Comparison of ENCODE assay signal across 12 cellular contexts in the genomic region with DNA sequence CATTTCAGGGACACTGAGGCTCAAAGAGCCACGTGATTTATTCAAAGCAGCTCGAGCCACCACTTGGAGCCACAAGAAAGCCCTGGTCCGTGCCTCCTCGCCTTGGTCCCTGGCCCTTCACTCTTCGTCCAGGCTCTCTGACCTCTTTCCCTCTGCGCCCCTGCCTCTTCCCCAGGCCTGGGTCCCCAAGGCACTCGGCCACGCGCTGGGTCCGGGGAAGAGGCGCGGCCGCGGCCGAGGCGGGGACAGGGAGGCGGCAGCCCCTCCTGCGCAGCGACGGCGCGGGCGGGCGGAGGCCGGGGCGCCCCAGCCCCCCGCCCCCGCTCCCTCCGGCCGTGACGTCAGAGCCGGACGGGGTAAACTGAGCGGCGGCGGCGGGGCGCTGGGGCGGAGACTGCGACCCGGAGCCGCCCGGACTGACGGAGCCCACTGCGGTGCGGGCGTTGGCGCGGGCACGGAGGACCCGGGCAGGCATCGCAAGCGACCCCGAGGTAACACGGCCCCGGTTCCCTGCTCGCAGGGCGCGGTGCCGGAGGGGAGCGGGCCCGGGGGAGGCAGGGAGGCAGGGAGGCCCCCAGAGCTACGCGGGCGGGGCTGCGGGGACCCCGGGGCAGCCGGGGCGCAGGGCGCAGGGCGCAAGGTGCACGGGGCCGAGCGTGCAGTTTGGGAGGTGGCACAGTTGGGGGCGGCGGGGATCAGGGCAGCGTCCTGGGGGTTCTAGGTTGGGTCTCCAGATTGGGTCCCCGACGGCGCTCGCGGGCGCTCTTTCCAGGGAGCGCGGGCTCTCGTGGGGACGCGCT. TPM values are rescaled to one million over a fixed set of nuclear protein-coding genes. Genes with fewer than 3 reads are reported as not detected.
DNase-seq lines count a peak whose midpoint lies in the region; ATAC-seq and TF ChIP-seq lines count a peak whose summit lies in the region.
"Had no signal": no experiment of that assay in that cellular context is flagged by ENCODE, and none has a peak within 500 bp of the region (broad histone marks: within the 10 kb centered on the region; RNA-seq: fewer than 3 reads in every experiment).

A gene (plus strand): TSS at position 385 of the 800 bp plus-strand sequence. CDS start 580 bp downstream, outside the sequence.

- DNase-seq in cardiac muscle cell (ENCODE audit: low read depth in 1 of 2, low spot score in 1 of 2) (no peak), left cardiac atrium (no peak), body of pancreas (no peak), mesendoderm (no peak), upper lobe of left lung (peak in 1 of 2 donors; percentile 84), SK-N-DZ (ENCODE audit: low spot score) (no peak), SIG-M5 (lab: John Stamatoyannopoulos, UW) (no peak)
- DNase-seq: KG1 had no signal

- H3K4me1 ChIP-seq in cardiac muscle cell (ENCODE audit: low read depth) (peaks cover 5% of the 10 kb centered on the region), body of pancreas (peaks cover 6% of the 10 kb centered on the region), mesendoderm (ENCODE audit: control insufficient read depth, low read depth, low read length) (no peaks in the 10 kb centered on the region), upper lobe of left lung (peaks cover 10 to 17% (median 12%) of the 10 kb centered on the region in 4 donors)

- no peak within 1 kb of the TSS for H4K8ac ChIP-seq in mesendoderm (ENCODE audit: low read depth, low read length)

- peak within 1 kb of the TSS; percentile 36 for H3K4me2 ChIP-seq in mesendoderm (ENCODE audit: low read length)

- H3K27ac ChIP-seq in cardiac muscle cell (no peak within 1 kb of the TSS), body of pancreas (no peak within 1 kb of the TSS), mesendoderm (ENCODE audit: low read depth, low read length) (no peak within 1 kb of the TSS), upper lobe of left lung (no peak within 1 kb of the TSS)

- H2BK120ac ChIP-seq in mesendoderm (ENCODE audit: low read depth, low read length), result no peak within 1 kb of the TSS

- H3K79me2 ChIP-seq in mesendoderm (ENCODE audit: control insufficient read depth, insufficient read depth, low read length), result no peaks in the 10 kb centered on the region

- H3K56ac ChIP-seq in mesendoderm (ENCODE audit: low read length), result peak within 1 kb of the TSS; percentile 51

- no peaks in the 10 kb centered on the region for H3K79me1 ChIP-seq in mesendoderm (ENCODE audit: low read length)

- no peak for TF ChIP-seq CTCF in cardiac muscle cell (IDR thresholded peaks at IDR 0.05; ENCODE audit: low read depth, low read length)
- TF ChIP-seq CTCF in body of pancreas (IDR thresholded peaks at IDR 0.05), result no peak
- no peak for TF ChIP-seq CTCF in upper lobe of left lung (IDR thresholded peaks at IDR 0.05)

- no peak for TF ChIP-seq POLR2A in body of pancreas (IDR thresholded peaks at IDR 0.05)
- no peak for TF ChIP-seq POLR2A in upper lobe of left lung (IDR thresholded peaks at IDR 0.05)

- H3K36me3 ChIP-seq in cardiac muscle cell (no peaks in the 10 kb centered on the region), body of pancreas (replicated peaks in 1 of 2; ENCODE audit: insufficient read depth in 1 of 2, low read depth in 2 of 2) (no peaks in the 10 kb centered on the region), mesendoderm (ENCODE audit: control insufficient read depth, insufficient read depth, low read length) (no peaks in the 10 kb centered on the region), upper lobe of left lung (no peaks in the 10 kb centered on the region)

- H2BK15ac ChIP-seq in mesendoderm (replicated peaks; ENCODE audit: low read depth), result no peak within 1 kb of the TSS

- no peak within 1 kb of the TSS for H3K18ac ChIP-seq in mesendoderm (ENCODE audit: low read length)

- H3K9me3 ChIP-seq in cardiac muscle cell (ENCODE audit: low read depth) (no peaks in the 10 kb centered on the region), body of pancreas (no peaks in the 10 kb centered on the region), upper lobe of left lung (no peaks in the 10 kb centered on the region)

- peaks cover 62% of the 10 kb centered on the region for H3K27me3 ChIP-seq in cardiac muscle cell
- peaks cover 0 to 5% of the 10 kb centered on the region in 2 donors for H3K27me3 ChIP-seq in body of pancreas
- H3K27me3 ChIP-seq in mesendoderm (ENCODE audit: insufficient read depth, low read length, poor library complexity), result peaks cover 3% of the 10 kb centered on the region
- peaks cover 0 to 20% (median 12%) of the 10 kb centered on the region in 4 donors for H3K27me3 ChIP-seq in upper lobe of left lung

- H4K5ac ChIP-seq in mesendoderm (ENCODE audit: low read length), result no peak within 1 kb of the TSS

- H3K4me3 ChIP-seq in cardiac muscle cell (peak within 1 kb of the TSS; percentile 24), body of pancreas (no peak within 1 kb of the TSS), mesendoderm (ENCODE audit: low read length) (no peak within 1 kb of the TSS), upper lobe of left lung (peak within 1 kb of the TSS in 3 of 4 donors; percentile 31 to 39 (median 34))
- H3K4me3 ChIP-seq: lung had no signal

- intact Hi-C loops in left cardiac atrium (cut with DNase I) (no loop called here), body of pancreas (cut with DNase I) (no loop called here)

- H3K4ac ChIP-seq in mesendoderm (ENCODE audit: low read depth, low read length), result no peak within 1 kb of the TSS

- WGBS in body of pancreas, 2 donors, result 3 to 9% methylated on average over 7 to 86 of the region's 88 CpGs
- WGBS in mesendoderm (ENCODE audit: extremely low coverage, insufficient coverage, low lambda C conversion rate), result no CpG with 5 or more reads among the region's 88 CpGs
- 5 to 6% methylated on average over 11 to 15 of the region's 88 CpGs for WGBS in upper lobe of left lung, 2 donors

- no peak within 1 kb of the TSS for H2BK5ac ChIP-seq in mesendoderm (ENCODE audit: low read length)

- no peak within 1 kb of the TSS for H2AK5ac ChIP-seq in mesendoderm (ENCODE audit: low read length)

- TF ChIP-seq EP300 in upper lobe of left lung (IDR thresholded peaks at IDR 0.05), result no peak

- H3K23ac ChIP-seq in mesendoderm (ENCODE audit: low read length), result no peak within 1 kb of the TSS

- ATAC-seq in left cardiac atrium (no peak), body of pancreas (peak; percentile 21), upper lobe of left lung (ENCODE audit: low FRiP score in 2 of 2) (peak in 1 of 2 donors; percentile 10), GM21526 (IDR thresholded peaks at IDR 0.05; ENCODE audit: low FRiP score, unreplicated experiment) (no peak)

- no peak within 1 kb of the TSS for H3K9ac ChIP-seq in mesendoderm (ENCODE audit: low read length)

RNA-seq across cellular contexts. Expression of the gene that starts here (rescaled TPM):
- 0.07 and 0.42 TPM in 2 replicates for total RNA-seq in cardiac muscle cell
- polyA plus RNA-seq in cardiac muscle cell, result 0.30 and 1.0 TPM in 2 replicates
- total RNA-seq in left cardiac atrium, result under 1 TPM; 0.13 to 0.47 TPM
- total RNA-seq in body of pancreas, result 1 to 10 TPM; 1.6 to 2.3 TPM
- polyA plus RNA-seq in mesendoderm (2013, experiment 1 of 2), result 0.74 TPM
- polyA plus RNA-seq in mesendoderm (2013, experiment 2 of 2), result 0.77 TPM
- total RNA-seq in upper lobe of left lung, result 1 to 10 TPM in 4 of 6 donors, under 1 TPM in 2; 0.20 to 5.9 (median 2.8) TPM
- 6.9 and 8.9 TPM in 2 replicates for polyA plus RNA-seq in SK-N-DZ (2014; cell fraction: cytosol; rRNA removed)
- polyA plus RNA-seq in SK-N-DZ (2014; cell fraction: nucleus; rRNA removed), result 15.7 and 19.5 TPM in 2 replicates
- total RNA-seq: dermis microvascular lymphatic vessel endothelial cell, SK-MEL-5 had no signal

Comparison
In these comparisons a context has a peak if more than half of its experiments do, and no peak if none do; other contexts are left out.
1. H3K4me3 ChIP-seq: peak in cardiac muscle cell (single experiment) and upper lobe of left lung (3 of 4); none in body of pancreas (0 of 2) and mesendoderm (single experiment).